Comparison of ENCODE assay signal across 19 cellular contexts in genomic region chr15:89382288-89382687, GRCh38.
"Had no signal": no experiment of that assay in that cellular context is flagged by ENCODE, and none has a peak within 500 bp of the region (broad histone marks: within the 10 kb centered on the region; RNA-seq: fewer than 3 reads in every experiment).

No MANE protein-coding gene starts in this region.

- DNase-seq: activated CD4-positive, alpha-beta T cell treated with anti-CD3 and anti-CD28 coated beads for 4 hours; activated CD8-positive, alpha-beta memory T cell treated with anti-CD3 and anti-CD28 coated beads, Interleukin-2, amount 50 U/mL, for 4 hours; activated CD8-positive, alpha-beta T cell treated with anti-CD3 and anti-CD28 coated beads for 36 hours; activated naive CD4-positive, alpha-beta T cell treated with anti-CD3 and anti-CD28 coated beads, Interleukin-2, amount 50 U/mL, for 16 hours; activated naive CD8-positive, alpha-beta T cell treated with anti-CD3 and anti-CD28 coated beads, Interleukin-2, amount 10 ng/mL, durations not matched to agents 7 days and 5 days; adrenal gland; MG63; MV-4-11; NCI-H1092 treated with DMSO at 0.1 percent for 48 hours; NCI-H1417 treated with DMSO at 0.1 percent for 48 hours; NCI-H1694; NCI-H2029; NCI-H2107; NCI-H446 treated with DMSO at 0.1 percent for 48 hours; NCI-H524 treated with DMSO at 0.1 percent for 48 hours; RPMI8226; SK-N-SH; T-helper 1 cell had no signal

- H3K4me3 ChIP-seq: adrenal gland, MG63 had no signal

- H3K36me3 Mint-ChIP-seq: activated naive CD8-positive, alpha-beta T cell treated with anti-CD3 and anti-CD28 coated beads, Interleukin-2, amount 10 ng/mL, durations not matched to agents 7 days and 5 days had no signal

- FAIRE-seq: colon had no signal

- H3K4me3 Mint-ChIP-seq: activated CD8-positive, alpha-beta T cell treated with anti-CD3 and anti-CD28 coated beads for 36 hours; activated naive CD8-positive, alpha-beta T cell treated with anti-CD3 and anti-CD28 coated beads, Interleukin-2, amount 10 ng/mL, durations not matched to agents 7 days and 5 days had no signal

- H3K4me1 Mint-ChIP-seq: activated naive CD8-positive, alpha-beta T cell treated with anti-CD3 and anti-CD28 coated beads, Interleukin-2, amount 10 ng/mL, durations not matched to agents 7 days and 5 days had no signal

- H3K9me3 Mint-ChIP-seq: activated CD8-positive, alpha-beta T cell treated with anti-CD3 and anti-CD28 coated beads for 36 hours; activated naive CD8-positive, alpha-beta T cell treated with anti-CD3 and anti-CD28 coated beads, Interleukin-2, amount 10 ng/mL, durations not matched to agents 7 days and 5 days had no signal

- H3K36me3 ChIP-seq: adrenal gland, MG63 had no signal

- H3K27ac Mint-ChIP-seq: activated CD8-positive, alpha-beta T cell treated with anti-CD3 and anti-CD28 coated beads for 36 hours; activated naive CD8-positive, alpha-beta T cell treated with anti-CD3 and anti-CD28 coated beads, Interleukin-2, amount 10 ng/mL, durations not matched to agents 7 days and 5 days had no signal
